In the genomic region with DNA sequence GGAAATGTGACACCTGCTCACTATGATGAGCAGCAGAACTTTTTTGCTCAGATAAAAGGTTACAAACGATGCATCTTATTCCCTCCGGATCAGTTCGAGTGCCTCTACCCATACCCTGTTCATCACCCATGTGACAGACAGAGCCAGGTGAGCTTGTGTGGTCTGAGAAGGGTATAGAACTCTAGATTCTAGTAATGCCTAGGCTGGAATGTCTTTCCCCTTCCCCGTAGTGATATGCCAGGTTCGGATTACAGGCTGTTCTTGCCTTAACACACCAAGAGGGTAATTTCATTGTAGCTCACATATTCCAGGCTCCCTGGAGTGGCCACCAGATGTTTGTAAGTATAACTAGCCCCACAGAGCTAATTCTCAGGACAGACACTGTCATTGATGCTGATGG, we compare ENCODE assay signal across 27 cellular contexts.
"Had no signal": no experiment of that assay in that cellular context is flagged by ENCODE, and none has a peak within 500 bp of the region (broad histone marks: within the 10 kb centered on the region; RNA-seq: fewer than 3 reads in every experiment).

No MANE protein-coding gene starts in this region.

- H3K27me3 ChIP-seq: colonic mucosa, esophagus squamous epithelium, gastroesophageal sphincter, heart left ventricle, hepatocyte had no signal

- DNase-seq: colonic mucosa; cortex of kidney; effector CD8-positive, alpha-beta T cell; effector memory CD8-positive, alpha-beta T cell; endodermal cell; erythroblast; esophagus squamous epithelium; foreskin fibroblast; foreskin melanocyte; heart left ventricle; hypothalamus; immature natural killer cell; islet precursor cell; kidney; kidney glomerular epithelial cell; left colon; left ventricle myocardium superior; lower lobe of right lung; mesenchymal stem cell; mucosa of descending colon; naive B cell; naive thymus-derived CD8-positive, alpha-beta T cell had no signal

- H2AFZ ChIP-seq: hepatocyte had no signal

- H3K79me2 ChIP-seq: hepatocyte had no signal

- H3K4me2 ChIP-seq: hepatocyte had no signal

- H3K4me1 ChIP-seq: colonic mucosa, esophagus squamous epithelium, gastroesophageal sphincter, heart left ventricle, lower lobe of right lung had no signal

- ATAC-seq: effector memory CD8-positive, alpha-beta T cell; esophagus mucosa; gastroesophageal sphincter; heart left ventricle; left colon; left lobe of liver; left ventricle myocardium superior; lower lobe of right lung; mucosa of descending colon; naive thymus-derived CD8-positive, alpha-beta T cell had no signal

- H3K27ac ChIP-seq: colonic mucosa, epithelial cell of prostate, esophagus squamous epithelium, gastroesophageal sphincter, heart left ventricle, hepatocyte, lower lobe of right lung had no signal

- H3K4me3 ChIP-seq: colonic mucosa, esophagus squamous epithelium, gastroesophageal sphincter, heart left ventricle, hepatocyte, lower lobe of right lung, mucosa of descending colon had no signal

- H3K9me3 ChIP-seq: colonic mucosa, esophagus squamous epithelium, gastroesophageal sphincter, heart left ventricle, lower lobe of right lung, mucosa of descending colon had no signal
